Comparison of ENCODE assay signal across 1 cellular context in the genomic region with DNA sequence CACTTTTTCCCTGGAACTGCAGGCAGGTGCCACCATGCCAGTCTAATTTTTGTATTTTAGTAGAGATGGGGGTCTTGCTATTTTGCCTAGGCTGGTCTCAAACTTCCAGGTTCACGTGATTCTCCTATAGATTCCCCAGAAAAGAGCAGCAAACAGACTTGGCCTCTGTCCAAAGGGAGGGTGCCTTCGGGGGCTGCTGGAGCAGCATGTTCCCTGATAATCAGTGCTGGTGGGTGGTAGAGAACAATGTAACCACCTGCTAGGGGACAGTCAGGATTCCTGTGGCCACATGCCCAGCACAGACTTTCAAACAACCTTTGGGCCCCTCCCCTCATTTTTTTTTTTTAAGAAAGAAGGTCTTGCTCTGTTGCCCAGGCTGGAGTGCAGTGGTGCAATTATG.
A peak's percentile ranks its signal among the peaks of the same experiment; 100 is the strongest.
TF ChIP-seq lines count a peak whose summit lies in the region.

No MANE protein-coding gene starts in this region.

TF ChIP-seq in HEK293, 187 proteins besides CTCF, POLR2A, EP300 and RAD21 (continued from another document):
- no peak for TF ChIP-seq REST (tag by site-specific recombination; IDR thresholded peaks at IDR 0.05)
- no peak for TF ChIP-seq IKZF3 (tag by site-specific recombination; IDR thresholded peaks at IDR 0.05)
- no peak for TF ChIP-seq ZNF792 (tag by site-specific recombination; IDR thresholded peaks at IDR 0.05)
- no peak for TF ChIP-seq KLF8 (tag by site-specific recombination; IDR thresholded peaks at IDR 0.05)
- no peak for TF ChIP-seq ZSCAN30 (tag by site-specific recombination; IDR thresholded peaks at IDR 0.05)
- TF ChIP-seq ZNF366 (tag by site-specific recombination; conservative IDR thresholded peaks at IDR 0.05), result no peak
- TF ChIP-seq ZFP41 (tag by site-specific recombination; IDR thresholded peaks at IDR 0.05; ENCODE audit: borderline replicate concordance), result no peak
- TF ChIP-seq, protein P1, sequence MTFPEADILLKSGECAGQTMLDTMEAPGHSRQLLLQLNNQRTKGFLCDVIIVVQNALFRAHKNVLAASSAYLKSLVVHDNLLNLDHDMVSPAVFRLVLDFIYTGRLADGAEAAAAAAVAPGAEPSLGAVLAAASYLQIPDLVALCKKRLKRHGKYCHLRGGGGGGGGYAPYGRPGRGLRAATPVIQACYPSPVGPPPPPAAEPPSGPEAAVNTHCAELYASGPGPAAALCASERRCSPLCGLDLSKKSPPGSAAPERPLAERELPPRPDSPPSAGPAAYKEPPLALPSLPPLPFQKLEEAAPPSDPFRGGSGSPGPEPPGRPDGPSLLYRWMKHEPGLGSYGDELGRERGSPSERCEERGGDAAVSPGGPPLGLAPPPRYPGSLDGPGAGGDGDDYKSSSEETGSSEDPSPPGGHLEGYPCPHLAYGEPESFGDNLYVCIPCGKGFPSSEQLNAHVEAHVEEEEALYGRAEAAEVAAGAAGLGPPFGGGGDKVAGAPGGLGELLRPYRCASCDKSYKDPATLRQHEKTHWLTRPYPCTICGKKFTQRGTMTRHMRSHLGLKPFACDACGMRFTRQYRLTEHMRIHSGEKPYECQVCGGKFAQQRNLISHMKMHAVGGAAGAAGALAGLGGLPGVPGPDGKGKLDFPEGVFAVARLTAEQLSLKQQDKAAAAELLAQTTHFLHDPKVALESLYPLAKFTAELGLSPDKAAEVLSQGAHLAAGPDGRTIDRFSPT (tag by site-specific recombination; IDR thresholded peaks at IDR 0.05), result no peak
- TF ChIP-seq ZNF518A (tag by site-specific recombination; conservative IDR thresholded peaks at IDR 0.05; ENCODE audit: low read depth), result no peak
- peak; percentile 82 for TF ChIP-seq ZIC2 (tag by site-specific recombination; IDR thresholded peaks at IDR 0.05)
